In genomic region chrX:118521435-118521834, GRCh38 we compare ENCODE assay signal across 15 cellular contexts. TPM values are rescaled to one million over a fixed set of nuclear protein-coding genes. Genes with fewer than 3 reads are reported as not detected.
A peak's percentile ranks its signal among the peaks of the same experiment; 100 is the strongest.
DNase-seq lines count a peak whose midpoint lies in the region; ATAC-seq, FAIRE-seq and TF ChIP-seq lines count a peak whose summit lies in the region.
"Had no signal": no experiment of that assay in that cellular context is flagged by ENCODE, and none has a peak within 500 bp of the region (broad histone marks: within the 10 kb centered on the region; RNA-seq: fewer than 3 reads in every experiment).

No MANE protein-coding gene starts in this region.

- 76 to 77% methylated on average over 3 of the region's 3 CpGs for WGBS in pancreas, 2 donors

- peaks cover 32 to 44% of the 10 kb centered on the region in 2 donors for H3K4me1 Mint-ChIP-seq in effector memory CD8-positive, alpha-beta T cell (ENCODE audit: low read depth in 2 of 2)

- POLR2A ChIA-PET in BJ (lab: Charles Lee), result interaction anchor here (0.6 to 0.7 kb wide), 2 partner anchors 8 to 11 kb away, joined by 4 to 5 read pairs; no protein-coding TSS in a partner anchor

- CTCF ChIA-PET in BJ (lab: Yijun Ruan, JAX), result interaction anchor here (1.3 kb wide), 1 partner anchor 26 kb away, joined by 3 read pairs; the partner anchor contains the start of gene DOCK11

- TF ChIP-seq CTCF in BJ (IDR thresholded peaks at IDR 0.05; ENCODE audit: insufficient read depth, low read depth, low read length) (no peak), pancreas (IDR thresholded peaks at IDR 0.05) (no peak), GM10266 (IDR thresholded peaks at IDR 0.05; ENCODE audit: control insufficient read depth, insufficient read depth, low read depth, missing control alignments) (no peak)

- no peaks in the 10 kb centered on the region for H3K36me3 ChIP-seq in BJ (ENCODE audit: control insufficient read depth, insufficient read depth, low read length)
- H3K36me3 ChIP-seq in pancreas, result no peaks in the 10 kb centered on the region
- H3K36me3 ChIP-seq: adrenal gland had no signal

- H3K4me1 ChIP-seq in pancreas, result no peaks in the 10 kb centered on the region

- H3K9me3 ChIP-seq in pancreas, result no peaks in the 10 kb centered on the region
- H3K9me3 ChIP-seq: adrenal gland had no signal

- no peak for ATAC-seq in effector memory CD8-positive, alpha-beta T cell (replicated peaks)
- ATAC-seq in pancreas, result peak in 1 of 4 donors; percentile 34
- ATAC-seq: GM12878 had no signal

- H3K4me3 ChIP-seq in BJ (ENCODE audit: low read depth, low read length), result no peak overlapping the region
- no peak overlapping the region for H3K4me3 ChIP-seq in pancreas
- H3K4me3 ChIP-seq: adrenal gland, GM12878 had no signal

- DNase-seq in BJ (ENCODE audit: low read depth) (peak; percentile 56), M059J (ENCODE audit: low read depth) (peak; percentile 41), pancreas (no peak), islet precursor cell (no peak), NAMALWA (ENCODE audit: low spot score) (no peak), GM10266 (ENCODE audit: extremely low spot score) (no peak), dermis blood vessel endothelial cell (no peak)
- no peak for DNase-seq in effector memory CD8-positive, alpha-beta T cell
- DNase-seq: adrenal gland; MM.1S; occipital lobe; stimulated activated CD4-positive, alpha-beta T cell treated with anti-CD3 and anti-CD28 coated beads, Interleukin-4, amount 100 ng/mL, for 24 hours had no signal

- intact Hi-C loops in pancreas (cut with DNase I), result no loop called here

- peak overlapping the region in 1 of 2 donors; percentile 35 for H3K4me3 Mint-ChIP-seq in effector memory CD8-positive, alpha-beta T cell

- FAIRE-seq in pancreas (lab: Jason Lieb, UNC), result peak; percentile 66
- FAIRE-seq: GM12878, keratinocyte had no signal

- no peak overlapping the region for H3K27ac ChIP-seq in pancreas
- H3K27ac ChIP-seq: adrenal gland, epithelial cell of prostate had no signal

- no peaks in the 10 kb centered on the region for H3K27me3 Mint-ChIP-seq in effector memory CD8-positive, alpha-beta T cell

- no peaks in the 10 kb centered on the region for H3K27me3 ChIP-seq in BJ (ENCODE audit: control insufficient read depth, insufficient read depth, low read length)
- no peaks in the 10 kb centered on the region for H3K27me3 ChIP-seq in pancreas
- H3K27me3 ChIP-seq: adrenal gland had no signal

- H3K27ac Mint-ChIP-seq in effector memory CD8-positive, alpha-beta T cell, result peak overlapping the region; percentile 92 to 98

- H3K9me3 Mint-ChIP-seq in effector memory CD8-positive, alpha-beta T cell, result no peaks in the 10 kb centered on the region

- H3K36me3 Mint-ChIP-seq in effector memory CD8-positive, alpha-beta T cell (ENCODE audit: insufficient read depth), result peaks cover 10% of the 10 kb centered on the region

RNA-seq across cellular contexts. Expression of gene DOCK11, which starts 25.8 kb away (rescaled TPM):
- polyA plus RNA-seq in BJ (2011; rRNA removed) (10.3 and 22.5 TPM in 2 replicates), pancreas (1 to 10 TPM; 2.0 to 2.8 TPM)
- polyA minus RNA-seq in BJ (2011; rRNA and poly(A)+ RNA removed), result 12.7 and 18.1 TPM in 2 replicates
- total RNA-seq in M059J (2014; rRNA removed; shearing (Covaris generic)), result 2.3 and 3.4 TPM in 2 replicates
- total RNA-seq in pancreas (1 to 10 TPM in 3 of 6 donors, under 1 TPM in 3; 0.65 to 8.1 (median 2.0) TPM), dermis blood vessel endothelial cell (0.42 and 0.51 TPM in 2 replicates)

Comparison
In these comparisons a context has a peak if more than half of its experiments do, and no peak if none do; other contexts are left out.
1. DNase-seq: peak in BJ (single experiment) and M059J (single experiment); none in effector memory CD8-positive, alpha-beta T cell (0 of 3), pancreas (0 of 6), islet precursor cell (single experiment), NAMALWA (single experiment), GM10266 (single experiment) and dermis blood vessel endothelial cell (single experiment).